In genomic region chr1:26417111-26417510, GRCh38 we compare ENCODE assay signal across 8 cellular contexts. TPM values are rescaled to one million over a fixed set of nuclear protein-coding genes. Genes with fewer than 3 reads are reported as not detected.
DNase-seq lines count a peak whose midpoint lies in the region; ATAC-seq and TF ChIP-seq lines count a peak whose summit lies in the region.

No MANE protein-coding gene starts in this region.

- peak overlapping the region; percentile 63; the same call in 1 of the 2 replicates for H3K4me2 ChIP-seq in PC-9

- peak; percentile 99 for ATAC-seq in naive thymus-derived CD4-positive, alpha-beta T cell
- ATAC-seq in stimulated activated memory B cell treated with anti-CD40 and anti-IgM and Interleukin-4, amounts not matched to agents 10 μg/mL and 1 μg/mL and 100 μg/mL, for 72 hours, result peak; percentile 97
- ATAC-seq in GM21619 (IDR thresholded peaks at IDR 0.05; ENCODE audit: unreplicated experiment), result no peak

- no peaks in the 10 kb centered on the region for H4K20me1 ChIP-seq in PC-9 (ENCODE audit: insufficient read depth)

- no peak overlapping the region for H3K27ac Mint-ChIP-seq in naive thymus-derived CD4-positive, alpha-beta T cell
- H3K27ac Mint-ChIP-seq in stimulated activated memory B cell treated with anti-CD40 and anti-IgM and Interleukin-4, amounts not matched to agents 10 μg/mL and 1 μg/mL and 100 μg/mL, for 72 hours, result no peak overlapping the region

- H3K79me2 ChIP-seq in PC-9 (ENCODE audit: low read depth), result no peaks in the 10 kb centered on the region

- H2AFZ ChIP-seq in PC-9, result no peak overlapping the region

- TF ChIP-seq POLR2A in esophagus squamous epithelium (IDR thresholded peaks at IDR 0.05), result no peak

- H3K36me3 Mint-ChIP-seq in naive thymus-derived CD4-positive, alpha-beta T cell, result no peaks in the 10 kb centered on the region
- H3K36me3 Mint-ChIP-seq in stimulated activated memory B cell treated with anti-CD40 and anti-IgM and Interleukin-4, amounts not matched to agents 10 μg/mL and 1 μg/mL and 100 μg/mL, for 72 hours, result no peaks in the 10 kb centered on the region

- H3K4me3 ChIP-seq in PC-9 (no peak overlapping the region), esophagus squamous epithelium (no peak overlapping the region)
- H3K4me3 ChIP-seq in naive thymus-derived CD4-positive, alpha-beta T cell (ENCODE audit: low read length), result no peak overlapping the region

- 0 to 5% methylated on average over 6 to 7 of the region's 7 CpGs for WGBS in esophagus squamous epithelium, 2 donors

- intact Hi-C loops in PC-9 (cut with micrococcal nuclease; ENCODE audit: unreplicated experiment), result loop anchor here (1.0 to 10.0 kb wide), 3 partner anchors 55 to 242 kb away; partner anchors contain the start of genes CNKSR1 and ZNF593OS
- intact Hi-C loops in esophagus squamous epithelium (cut with DNase I), result no loop called here
- intact Hi-C loops in naive thymus-derived CD4-positive, alpha-beta T cell (cut with micrococcal nuclease), result loop anchor here (1.0 to 10.0 kb wide), 12 partner anchors 15 to 380 kb away; partner anchors contain the start of genes CEP85 (in 1 of the 2), DHDDS (in 1 of the 2) and ZNF593 (in 1 of the 2)

- in situ Hi-C loops in KBM-7 (cut with MboI; ENCODE audit: low pct_unique_long_range_greater_than_20kb, low sequenced_read_pairs), result no loop called here

- H3K27me3 ChIP-seq in PC-9 (ENCODE audit: insufficient read depth, low read depth) (no peaks in the 10 kb centered on the region), esophagus squamous epithelium (peaks cover 0 to 70% (median 18%) of the 10 kb centered on the region in 4 donors)
- H3K27me3 ChIP-seq in naive thymus-derived CD4-positive, alpha-beta T cell (ENCODE audit: control insufficient read depth in 2 of 2, insufficient read depth in 2 of 2, low read length in 2 of 2), result peaks cover 0 to 3% of the 10 kb centered on the region in 2 donors

- peak; percentile 98 for DNase-seq in ELF-1 (ENCODE audit: low read depth, low spot score)
- DNase-seq in KBM-7, result peak; percentile 73
- peak; percentile 84 to 93 for DNase-seq in PC-9
- peak; percentile 86 for DNase-seq in activated T-cell treated with anti-CD3 and anti-CD28 coated beads, Interleukin-2, amount 50 U/mL, for 1 hour
- DNase-seq in esophagus squamous epithelium (lab: John Stamatoyannopoulos, UW), result no peak
- DNase-seq in naive thymus-derived CD4-positive, alpha-beta T cell, result peak; percentile 57 to 81 (median 76)

- CTCF ChIA-PET in PC-9 (lab: Charles Lee), result interaction anchor here (0.6 to 1.4 kb wide), 14 partner anchors 15 to 483 kb away, joined by 3 to 13 read pairs (median 5); partner anchors contain the start of genes DHDDS and ZNF593
- CTCF ChIA-PET in naive thymus-derived CD4-positive, alpha-beta T cell (lab: Charles Lee), result interaction anchor here (0.6 to 3.4 kb wide), 32 partner anchors 12 to 1987 kb away, joined by 3 to 26 read pairs (median 5); partner anchors contain the start of genes CD52, CEP85, DHDDS and ZNF593OS

- BruUV-seq in PC-9 (replicated peaks; lab: Mats Ljungman, UMichigan), result no TSS peak

- no peaks in the 10 kb centered on the region for H3K9me3 ChIP-seq in PC-9 (ENCODE audit: insufficient read depth, low read depth)
- no peaks in the 10 kb centered on the region for H3K9me3 ChIP-seq in esophagus squamous epithelium
- no peaks in the 10 kb centered on the region for H3K9me3 ChIP-seq in naive thymus-derived CD4-positive, alpha-beta T cell (ENCODE audit: control insufficient read depth in 2 of 3, low read length in 3 of 3)

- H3K9me2 ChIP-seq in PC-9 (ENCODE audit: insufficient read depth), result no peaks in the 10 kb centered on the region

- H3K4me1 ChIP-seq in PC-9 (replicated peaks; ENCODE audit: insufficient read depth), result peaks cover 9% of the 10 kb centered on the region
- peaks cover 0 to 17% (median 3%) of the 10 kb centered on the region in 3 donors for H3K4me1 ChIP-seq in esophagus squamous epithelium
- no peaks in the 10 kb centered on the region for H3K4me1 ChIP-seq in naive thymus-derived CD4-positive, alpha-beta T cell (ENCODE audit: control insufficient read depth in 2 of 2, insufficient read depth in 2 of 2, low read length in 2 of 2)

- H3K36me3 ChIP-seq in PC-9 (ENCODE audit: low read depth) (no peaks in the 10 kb centered on the region), esophagus squamous epithelium (no peaks in the 10 kb centered on the region)
- H3K36me3 ChIP-seq in naive thymus-derived CD4-positive, alpha-beta T cell (ENCODE audit: control insufficient read depth in 2 of 3, insufficient read depth in 3 of 3, low read length in 3 of 3), result no peaks in the 10 kb centered on the region

- peak overlapping the region; percentile 91 for H3K27ac ChIP-seq in PC-9
- peak overlapping the region in 2 of 4 donors; percentile 38 to 59 for H3K27ac ChIP-seq in esophagus squamous epithelium
- H3K27ac ChIP-seq in naive thymus-derived CD4-positive, alpha-beta T cell (ENCODE audit: low read depth, low read length), result no peak overlapping the region

- peaks cover 7% of the 10 kb centered on the region for H3F3A ChIP-seq in PC-9 (ENCODE audit: insufficient read depth, low read depth)

- peaks cover 19 to 65% (median 20%) of the 10 kb centered on the region in 5 donors for H3K27me3 Mint-ChIP-seq in naive thymus-derived CD4-positive, alpha-beta T cell
- peaks cover 24% of the 10 kb centered on the region for H3K27me3 Mint-ChIP-seq in stimulated activated memory B cell treated with anti-CD40 and anti-IgM and Interleukin-4, amounts not matched to agents 10 μg/mL and 1 μg/mL and 100 μg/mL, for 72 hours

- no peaks in the 10 kb centered on the region for H3K9me3 Mint-ChIP-seq in naive thymus-derived CD4-positive, alpha-beta T cell
- no peaks in the 10 kb centered on the region for H3K9me3 Mint-ChIP-seq in stimulated activated memory B cell treated with anti-CD40 and anti-IgM and Interleukin-4, amounts not matched to agents 10 μg/mL and 1 μg/mL and 100 μg/mL, for 72 hours

- TF ChIP-seq CTCF in PC-9 (conservative IDR thresholded peaks at IDR 0.05), result peak; percentile 79
- peak; percentile 72 to 89 (median 85) for TF ChIP-seq CTCF in esophagus squamous epithelium (IDR thresholded peaks at IDR 0.05)

- H3K4me3 Mint-ChIP-seq in naive thymus-derived CD4-positive, alpha-beta T cell, result no peak overlapping the region
- H3K4me3 Mint-ChIP-seq in stimulated activated memory B cell treated with anti-CD40 and anti-IgM and Interleukin-4, amounts not matched to agents 10 μg/mL and 1 μg/mL and 100 μg/mL, for 72 hours, result no peak overlapping the region

- POLR2A ChIA-PET in PC-9 (lab: Charles Lee; ENCODE audit: unreplicated experiment), result interaction anchor here (0.5 to 0.8 kb wide), 7 partner anchors 9 to 312 kb away, joined by 4 to 12 read pairs (median 6); partner anchors contain the start of gene DHDDS
- POLR2A ChIA-PET in naive thymus-derived CD4-positive, alpha-beta T cell (lab: Charles Lee), result interaction anchor here (1.1 to 3.2 kb wide), 5 partner anchors 15 to 142 kb away, joined by 3 to 10 read pairs (median 6); partner anchors contain the start of gene DHDDS

- H3K4me1 Mint-ChIP-seq in naive thymus-derived CD4-positive, alpha-beta T cell, result peaks cover 0 to 4% (median 0%) of the 10 kb centered on the region in 7 donors
- no peaks in the 10 kb centered on the region for H3K4me1 Mint-ChIP-seq in stimulated activated memory B cell treated with anti-CD40 and anti-IgM and Interleukin-4, amounts not matched to agents 10 μg/mL and 1 μg/mL and 100 μg/mL, for 72 hours

RNA-seq across cellular contexts. Expression of gene LIN28A, which starts 6.5 kb away (rescaled TPM):
- not detected in 2 replicates for total RNA-seq in PC-9 (2021)
- total RNA-seq in esophagus squamous epithelium, result not detected
- not detected for total RNA-seq in naive thymus-derived CD4-positive, alpha-beta T cell
- not detected for polyA plus RNA-seq in naive thymus-derived CD4-positive, alpha-beta T cell

RNA-seq across cellular contexts. Expression of gene DHDDS, which starts 15.0 kb away (rescaled TPM):
- total RNA-seq in PC-9 (2021), result 35.4 and 41.4 TPM in 2 replicates
- total RNA-seq in esophagus squamous epithelium, result 10 to 100 TPM; 30.3 to 49.7 (median 37.9) TPM
- total RNA-seq in naive thymus-derived CD4-positive, alpha-beta T cell, result 10 to 100 TPM; 28.1 to 58.9 (median 37.7) TPM
- polyA plus RNA-seq in naive thymus-derived CD4-positive, alpha-beta T cell, result 10 to 100 TPM; 20.7 to 23.8 TPM

RNA-seq across cellular contexts. Expression of gene ZNF683, which starts 44.6 kb away (rescaled TPM):
- total RNA-seq in PC-9 (2021), result not detected in 2 replicates
- under 1 TPM in 2 of 4 donors, not detected in 2; 0.26 to 0.95 TPM for total RNA-seq in esophagus squamous epithelium
- total RNA-seq in naive thymus-derived CD4-positive, alpha-beta T cell, result 1 to 10 TPM in 1 of 5 experiments, under 1 TPM in 2, not detected in 2; 0.22 to 6.3 (median 0.51) TPM
- polyA plus RNA-seq in naive thymus-derived CD4-positive, alpha-beta T cell, result not detected

RNA-seq across cellular contexts. Expression of gene HMGN2, which starts 55.1 kb away (rescaled TPM):
- total RNA-seq in PC-9 (2021), result 515 and 629 TPM in 2 replicates
- total RNA-seq in esophagus squamous epithelium, result 100 to 1,000 TPM; 105 to 312 (median 243) TPM
- 100 to 1,000 TPM; 304 to 783 (median 360) TPM for total RNA-seq in naive thymus-derived CD4-positive, alpha-beta T cell
- polyA plus RNA-seq in naive thymus-derived CD4-positive, alpha-beta T cell, result 100 to 1,000 TPM; 784 to 901 TPM
